Comparison of ENCODE assay signal across 1 cellular context in the genomic region with DNA sequence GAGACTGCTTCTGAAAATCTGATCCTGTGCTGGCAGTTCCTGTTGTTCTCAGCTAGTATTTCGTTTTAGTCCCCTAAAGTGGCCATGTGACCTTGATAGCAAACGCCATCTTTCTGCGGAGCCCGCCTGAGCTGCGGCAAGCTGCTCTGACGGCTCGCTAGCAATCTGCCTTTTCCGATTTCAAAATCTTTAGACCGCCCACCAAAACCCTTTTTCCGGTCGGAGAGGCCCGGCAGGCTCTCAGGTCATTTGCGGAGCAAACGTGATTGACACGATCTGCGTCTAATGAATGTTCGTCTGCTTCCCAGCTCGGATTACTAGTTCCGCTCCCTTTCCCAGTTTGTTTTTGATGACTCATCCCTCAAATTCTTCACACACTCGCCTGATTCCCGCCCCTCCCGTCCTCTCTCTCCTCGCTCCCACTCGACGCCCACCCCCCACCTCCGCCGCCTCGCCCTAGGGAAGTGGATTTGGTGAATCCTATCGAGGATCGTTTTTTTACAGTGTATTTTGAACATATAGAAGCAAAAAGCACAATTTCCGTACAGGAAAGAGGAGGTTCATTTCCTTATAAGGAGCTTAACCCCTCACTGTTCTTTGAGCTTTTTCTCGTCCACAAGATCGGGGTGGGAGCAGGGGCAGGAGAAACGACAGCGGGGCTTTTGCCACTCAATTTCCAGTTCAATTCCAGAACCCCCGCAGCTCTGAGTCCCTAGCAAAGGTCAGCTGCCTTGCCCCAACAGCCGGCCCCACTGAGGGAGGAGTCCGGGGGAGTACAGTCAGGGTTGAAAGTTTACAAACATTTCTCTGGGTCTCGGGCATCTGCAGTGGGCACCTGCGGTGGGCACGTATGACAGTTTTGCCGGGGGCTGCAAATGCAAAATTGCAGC.
TF ChIP-seq lines count a peak whose summit lies in the region.

No MANE protein-coding gene starts in this region.

TF ChIP-seq in HEK293, 187 proteins besides CTCF, POLR2A, EP300 and RAD21 (continued from another document and continues in another):
- TF ChIP-seq PRDM2 (tag by site-specific recombination; IDR thresholded peaks at IDR 0.05; ENCODE audit: borderline replicate concordance) (no peak), ZNF23 (tag by site-specific recombination; IDR thresholded peaks at IDR 0.05; ENCODE audit: borderline replicate concordance) (no peak), IKZF3 (tag by site-specific recombination; IDR thresholded peaks at IDR 0.05) (peak; percentile 96), ZNF354C (tag by site-specific recombination; IDR thresholded peaks at IDR 0.05; ENCODE audit: borderline replicate concordance, low read depth) (no peak), WT1 (tag by site-specific recombination; IDR thresholded peaks at IDR 0.05) (0 out of 2 replicates have a peak, but pooled peaks have one; percentile 15), ZNF600 (tag by site-specific recombination; IDR thresholded peaks at IDR 0.05) (no peak), ZNF335 (tag by site-specific recombination; conservative IDR thresholded peaks at IDR 0.05) (peak; percentile 87), ZNF350 (tag by site-specific recombination; IDR thresholded peaks at IDR 0.05) (no peak), ZBTB26 (tag by site-specific recombination; optimal IDR thresholded peaks at IDR 0.05) (no peak), GLIS2 (tag by site-specific recombination; IDR thresholded peaks at IDR 0.05) (peak; percentile 64; the same call in 1 of the 2 replicates), FEZF1 (tag by site-specific recombination; IDR thresholded peaks at IDR 0.05) (peak; percentile 55), ZNF175 (tag by site-specific recombination; IDR thresholded peaks at IDR 0.05) (no peak), ZFHX2 (tag by site-specific recombination; conservative IDR thresholded peaks at IDR 0.05) (peak; percentile 93), ZNF704 (tag by site-specific recombination; IDR thresholded peaks at IDR 0.05) (no peak), ZBTB1 (tag by site-specific recombination; IDR thresholded peaks at IDR 0.05) (no peak), ZEB2 (tag by site-specific recombination; IDR thresholded peaks at IDR 0.05) (0 out of 2 replicates have a peak, but pooled peaks have one; percentile 14), EGR2 (tag by site-specific recombination; IDR thresholded peaks at IDR 0.05; ENCODE audit: low read depth) (peak; percentile 92), ZNF121 (tag by site-specific recombination; IDR thresholded peaks at IDR 0.05) (no peak), ZNF571 (tag by site-specific recombination; IDR thresholded peaks at IDR 0.05) (no peak), ZSCAN30 (tag by site-specific recombination; IDR thresholded peaks at IDR 0.05) (no peak), ZNF629 (tag by site-specific recombination; IDR thresholded peaks at IDR 0.05) (peak; percentile 52), ZNF692 (tag by site-specific recombination; IDR thresholded peaks at IDR 0.05) (0 out of 2 replicates have a peak, but pooled peaks have one; percentile 36), BCL11B (tag by site-specific recombination; IDR thresholded peaks at IDR 0.05; ENCODE audit: low read depth) (no peak), ZNF701 (tag by site-specific recombination; IDR thresholded peaks at IDR 0.05) (no peak), ZNF391 (tag by site-specific recombination; IDR thresholded peaks at IDR 0.05; ENCODE audit: borderline replicate concordance, low read depth) (no peak), ZNF37A (tag by site-specific recombination; IDR thresholded peaks at IDR 0.05) (no peak), SETDB1 (IDR thresholded peaks at IDR 0.05; ENCODE audit: insufficient read length, low read length) (peak; percentile 81), KLF1 (tag by site-specific recombination; IDR thresholded peaks at IDR 0.05) (no peak), ZNF214 (tag by site-specific recombination; IDR thresholded peaks at IDR 0.05; ENCODE audit: borderline replicate concordance) (no peak)
- TF ChIP-seq, protein P1, sequence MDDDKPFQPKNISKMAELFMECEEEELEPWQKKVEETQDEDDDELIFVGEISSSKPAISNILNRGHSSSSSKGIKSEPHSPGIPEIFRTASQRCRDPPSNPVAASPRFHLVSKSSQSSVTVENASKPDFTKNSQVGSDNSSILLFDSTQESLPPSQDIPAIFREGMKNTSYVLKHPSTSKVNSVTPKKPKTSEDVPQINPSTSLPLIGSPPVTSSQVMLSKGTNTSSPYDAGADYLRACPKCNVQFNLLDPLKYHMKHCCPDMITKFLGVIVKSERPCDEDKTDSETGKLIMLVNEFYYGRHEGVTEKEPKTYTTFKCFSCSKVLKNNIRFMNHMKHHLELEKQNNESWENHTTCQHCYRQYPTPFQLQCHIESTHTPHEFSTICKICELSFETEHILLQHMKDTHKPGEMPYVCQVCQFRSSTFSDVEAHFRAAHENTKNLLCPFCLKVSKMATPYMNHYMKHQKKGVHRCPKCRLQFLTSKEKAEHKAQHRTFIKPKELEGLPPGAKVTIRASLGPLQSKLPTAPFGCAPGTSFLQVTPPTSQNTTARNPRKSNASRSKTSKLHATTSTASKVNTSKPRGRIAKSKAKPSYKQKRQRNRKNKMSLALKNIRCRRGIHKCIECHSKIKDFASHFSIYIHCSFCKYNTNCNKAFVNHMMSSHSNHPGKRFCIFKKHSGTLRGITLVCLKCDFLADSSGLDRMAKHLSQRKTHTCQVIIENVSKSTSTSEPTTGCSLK (tag by site-specific recombination; IDR thresholded peaks at IDR 0.05): no peak
- TF ChIP-seq, protein P2, sequence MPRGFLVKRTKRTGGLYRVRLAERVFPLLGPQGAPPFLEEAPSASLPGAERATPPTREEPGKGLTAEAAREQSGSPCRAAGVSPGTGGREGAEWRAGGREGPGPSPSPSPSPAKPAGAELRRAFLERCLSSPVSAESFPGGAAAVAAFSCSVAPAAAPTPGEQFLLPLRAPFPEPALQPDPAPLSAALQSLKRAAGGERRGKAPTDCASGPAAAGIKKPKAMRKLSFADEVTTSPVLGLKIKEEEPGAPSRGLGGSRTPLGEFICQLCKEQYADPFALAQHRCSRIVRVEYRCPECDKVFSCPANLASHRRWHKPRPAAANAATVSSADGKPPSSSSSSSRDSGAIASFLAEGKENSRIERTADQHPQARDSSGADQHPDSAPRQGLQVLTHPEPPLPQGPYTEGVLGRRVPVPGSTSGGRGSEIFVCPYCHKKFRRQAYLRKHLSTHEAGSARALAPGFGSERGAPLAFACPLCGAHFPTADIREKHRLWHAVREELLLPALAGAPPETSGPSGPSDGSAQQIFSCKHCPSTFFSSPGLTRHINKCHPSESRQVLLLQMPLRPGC (tag by site-specific recombination; IDR thresholded peaks at IDR 0.05): peak; percentile 47
- TF ChIP-seq, protein P3, sequence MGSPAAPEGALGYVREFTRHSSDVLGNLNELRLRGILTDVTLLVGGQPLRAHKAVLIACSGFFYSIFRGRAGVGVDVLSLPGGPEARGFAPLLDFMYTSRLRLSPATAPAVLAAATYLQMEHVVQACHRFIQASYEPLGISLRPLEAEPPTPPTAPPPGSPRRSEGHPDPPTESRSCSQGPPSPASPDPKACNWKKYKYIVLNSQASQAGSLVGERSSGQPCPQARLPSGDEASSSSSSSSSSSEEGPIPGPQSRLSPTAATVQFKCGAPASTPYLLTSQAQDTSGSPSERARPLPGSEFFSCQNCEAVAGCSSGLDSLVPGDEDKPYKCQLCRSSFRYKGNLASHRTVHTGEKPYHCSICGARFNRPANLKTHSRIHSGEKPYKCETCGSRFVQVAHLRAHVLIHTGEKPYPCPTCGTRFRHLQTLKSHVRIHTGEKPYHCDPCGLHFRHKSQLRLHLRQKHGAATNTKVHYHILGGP (tag by site-specific recombination; IDR thresholded peaks at IDR 0.05): no peak
- TF ChIP-seq, protein P4, sequence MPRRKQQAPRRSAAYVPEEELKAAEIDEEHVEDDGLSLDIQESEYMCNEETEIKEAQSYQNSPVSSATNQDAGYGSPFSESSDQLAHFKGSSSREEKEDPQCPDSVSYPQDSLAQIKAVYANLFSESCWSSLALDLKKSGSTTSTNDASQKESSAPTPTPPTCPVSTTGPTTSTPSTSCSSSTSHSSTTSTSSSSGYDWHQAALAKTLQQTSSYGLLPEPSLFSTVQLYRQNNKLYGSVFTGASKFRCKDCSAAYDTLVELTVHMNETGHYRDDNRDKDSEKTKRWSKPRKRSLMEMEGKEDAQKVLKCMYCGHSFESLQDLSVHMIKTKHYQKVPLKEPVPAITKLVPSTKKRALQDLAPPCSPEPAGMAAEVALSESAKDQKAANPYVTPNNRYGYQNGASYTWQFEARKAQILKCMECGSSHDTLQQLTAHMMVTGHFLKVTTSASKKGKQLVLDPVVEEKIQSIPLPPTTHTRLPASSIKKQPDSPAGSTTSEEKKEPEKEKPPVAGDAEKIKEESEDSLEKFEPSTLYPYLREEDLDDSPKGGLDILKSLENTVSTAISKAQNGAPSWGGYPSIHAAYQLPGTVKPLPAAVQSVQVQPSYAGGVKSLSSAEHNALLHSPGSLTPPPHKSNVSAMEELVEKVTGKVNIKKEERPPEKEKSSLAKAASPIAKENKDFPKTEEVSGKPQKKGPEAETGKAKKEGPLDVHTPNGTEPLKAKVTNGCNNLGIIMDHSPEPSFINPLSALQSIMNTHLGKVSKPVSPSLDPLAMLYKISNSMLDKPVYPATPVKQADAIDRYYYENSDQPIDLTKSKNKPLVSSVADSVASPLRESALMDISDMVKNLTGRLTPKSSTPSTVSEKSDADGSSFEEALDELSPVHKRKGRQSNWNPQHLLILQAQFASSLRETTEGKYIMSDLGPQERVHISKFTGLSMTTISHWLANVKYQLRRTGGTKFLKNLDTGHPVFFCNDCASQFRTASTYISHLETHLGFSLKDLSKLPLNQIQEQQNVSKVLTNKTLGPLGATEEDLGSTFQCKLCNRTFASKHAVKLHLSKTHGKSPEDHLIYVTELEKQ (tag by site-specific recombination; IDR thresholded peaks at IDR 0.05; ENCODE audit: borderline replicate concordance): peak; percentile 74
